ENCODE assay signal across 9 cellular contexts in the genomic region with DNA sequence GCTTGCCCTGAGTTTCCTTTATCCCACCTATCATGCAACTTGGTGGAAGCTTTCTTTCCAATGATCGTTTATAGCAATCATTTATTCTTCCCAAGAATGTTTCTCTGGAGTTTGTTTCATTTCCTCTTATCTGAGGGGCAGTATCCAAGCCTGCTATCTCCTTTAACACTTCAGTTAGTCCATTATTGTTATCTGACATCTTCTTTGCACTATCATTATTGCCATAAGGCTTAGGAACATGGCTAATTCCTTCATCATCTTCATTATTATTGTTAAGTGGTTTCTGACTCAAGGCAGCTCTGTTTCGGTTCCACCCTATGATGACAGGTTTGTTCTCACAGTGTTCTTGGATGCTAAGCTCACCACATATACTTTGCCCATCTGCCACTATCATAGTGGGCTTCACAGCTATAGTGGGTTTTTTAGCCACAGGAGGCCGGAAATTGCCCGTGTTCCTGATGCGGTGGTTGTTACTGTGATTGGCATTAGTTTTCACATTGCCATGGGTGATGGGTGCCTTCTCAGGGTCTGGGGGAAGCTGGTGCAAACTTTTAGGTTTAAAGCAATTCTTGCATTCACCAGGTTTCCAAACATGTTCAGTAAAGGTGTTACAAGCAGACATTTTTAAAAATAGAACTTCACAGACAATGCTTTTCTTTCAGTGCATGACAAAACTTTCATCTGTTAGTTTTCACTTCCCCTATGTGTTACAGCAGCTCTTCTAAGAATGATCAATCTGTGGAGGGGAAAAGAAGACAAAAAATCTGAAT.
DNase-seq lines count a peak whose midpoint lies in the region; ATAC-seq and TF ChIP-seq lines count a peak whose summit lies in the region.
"Had no signal": no experiment of that assay in that cellular context is flagged by ENCODE, and none has a peak within 500 bp of the region (broad histone marks: within the 10 kb centered on the region; RNA-seq: fewer than 3 reads in every experiment).

No MANE protein-coding gene starts in this region.

- no peak overlapping the region for H3K14ac ChIP-seq in mesenchymal stem cell (ENCODE audit: low read length in 2 of 2)

- H3K9me2 ChIP-seq in Karpas-422 (replicated peaks; ENCODE audit: insufficient read depth, low read length), result no peaks in the 10 kb centered on the region

- over 99% methylated on average over 5 of the region's 5 CpGs for WGBS in mesenchymal stem cell

- no peak overlapping the region for H2AFZ ChIP-seq in Karpas-422 (ENCODE audit: low read length)
- no peak overlapping the region for H2AFZ ChIP-seq in mesenchymal stem cell (ENCODE audit: low read depth, low read length)

- H3K4ac ChIP-seq in mesenchymal stem cell (ENCODE audit: low read depth in 1 of 2, low read length in 2 of 2), result no peak overlapping the region

- no peak overlapping the region for H2BK120ac ChIP-seq in mesenchymal stem cell (ENCODE audit: low read depth, low read length)

- no peak overlapping the region for H2AK5ac ChIP-seq in mesenchymal stem cell (ENCODE audit: low read length, severe bottlenecking)

- H3K79me2 ChIP-seq in Karpas-422 (ENCODE audit: low read length), result no peaks in the 10 kb centered on the region

- H3K27me3 ChIP-seq in Karpas-422 (ENCODE audit: low read length) (no peaks in the 10 kb centered on the region), mesenchymal stem cell (ENCODE audit: control insufficient read depth in 1 of 2, insufficient read depth in 1 of 2, low read length in 2 of 2) (no peaks in the 10 kb centered on the region), breast epithelium (no peaks in the 10 kb centered on the region)

- H3K9me3 ChIP-seq in Karpas-422 (ENCODE audit: low read length) (no peaks in the 10 kb centered on the region), mesenchymal stem cell (ENCODE audit: control insufficient read depth, low read length) (no peaks in the 10 kb centered on the region), breast epithelium (no peaks in the 10 kb centered on the region)

- intact Hi-C loops in breast epithelium (cut with DNase I; ENCODE audit: low total_unique reads), result no loop called here

- no peak overlapping the region for H2BK5ac ChIP-seq in mesenchymal stem cell (ENCODE audit: low read depth, low read length, poor library complexity, severe bottlenecking)

- no peak overlapping the region for H4K91ac ChIP-seq in mesenchymal stem cell (ENCODE audit: low read length)

- no peak for TF ChIP-seq POLR2A in breast epithelium (IDR thresholded peaks at IDR 0.05)

- no peaks in the 10 kb centered on the region for H3K36me3 ChIP-seq in Karpas-422 (ENCODE audit: insufficient read depth, low read length)
- H3K36me3 ChIP-seq in mesenchymal stem cell (ENCODE audit: control insufficient read depth in 1 of 2, insufficient read depth in 2 of 2, low read depth in 1 of 2, low read length in 2 of 2), result peaks cover 8 to 50% of the 10 kb centered on the region in 2 experiments
- no peaks in the 10 kb centered on the region for H3K36me3 ChIP-seq in breast epithelium

- peaks cover 3% of the 10 kb centered on the region for H3K79me1 ChIP-seq in mesenchymal stem cell (replicated peaks; ENCODE audit: low read length, poor library complexity, severe bottlenecking)

- no peak overlapping the region for H3K23ac ChIP-seq in mesenchymal stem cell (ENCODE audit: low read length in 2 of 2)

- DNase-seq in Karpas-422 (peak; percentile 42), mesenchymal stem cell (no peak), NCI-H2171 (lab: John Stamatoyannopoulos, UW) (no peak), breast epithelium (ENCODE audit: low spot score in 2 of 2) (no peak), OCI-M1 (lab: John Stamatoyannopoulos, UW) (no peak)
- DNase-seq in stimulated activated naive CD4-positive, alpha-beta T cell (lab: John Stamatoyannopoulos, UW), result no peak

- no peak overlapping the region for H3K18ac ChIP-seq in mesenchymal stem cell (ENCODE audit: low read depth in 1 of 2, low read length in 2 of 2)

- H3K9ac ChIP-seq in Karpas-422 (ENCODE audit: low read length) (no peak overlapping the region), mesenchymal stem cell (ENCODE audit: low read length) (no peak overlapping the region)

- no peak overlapping the region for H2BK12ac ChIP-seq in mesenchymal stem cell (ENCODE audit: low read length in 2 of 2)

- H3K4me3 ChIP-seq in Karpas-422 (ENCODE audit: low read length) (no peak overlapping the region), mesenchymal stem cell (ENCODE audit: insufficient read depth in 1 of 2, low read depth in 1 of 2, low read length in 2 of 2) (no peak overlapping the region), breast epithelium (no peak overlapping the region)
- H3K4me3 ChIP-seq: lung had no signal

- H3K4me2 ChIP-seq in Karpas-422 (ENCODE audit: low read depth, low read length, poor library complexity, severe bottlenecking), result peak overlapping the region; percentile 26
- no peak overlapping the region for H3K4me2 ChIP-seq in mesenchymal stem cell (ENCODE audit: low read length, poor library complexity, severe bottlenecking)

- H3K4me1 ChIP-seq in Karpas-422 (ENCODE audit: low read length) (peaks cover 19% of the 10 kb centered on the region), mesenchymal stem cell (ENCODE audit: control insufficient read depth, insufficient read depth, low read depth, low read length) (no peaks in the 10 kb centered on the region), breast epithelium (no peaks in the 10 kb centered on the region)

- H4K20me1 ChIP-seq in Karpas-422 (ENCODE audit: insufficient read depth, low read depth, low read length), result no peaks in the 10 kb centered on the region

- no peak overlapping the region for H3K27ac ChIP-seq in Karpas-422 (ENCODE audit: low read length)
- H3K27ac ChIP-seq in mesenchymal stem cell (ENCODE audit: low read length, poor library complexity, severe bottlenecking), result no peak overlapping the region
- no peak overlapping the region for H3K27ac ChIP-seq in breast epithelium

- TF ChIP-seq CTCF in breast epithelium (IDR thresholded peaks at IDR 0.05), result no peak

- peak overlapping the region; percentile 24 for H4K8ac ChIP-seq in mesenchymal stem cell (ENCODE audit: low read length)

- no peak overlapping the region for H2BK15ac ChIP-seq in mesenchymal stem cell (ENCODE audit: low read depth, poor library complexity, severe bottlenecking)

- ATAC-seq in GM18511 (IDR thresholded peaks at IDR 0.05; ENCODE audit: unreplicated experiment) (peak; percentile 79), GM21619 (IDR thresholded peaks at IDR 0.05; ENCODE audit: unreplicated experiment) (peak; percentile 55)
